ENCODE assay signal across 19 cellular contexts in the genomic region with DNA sequence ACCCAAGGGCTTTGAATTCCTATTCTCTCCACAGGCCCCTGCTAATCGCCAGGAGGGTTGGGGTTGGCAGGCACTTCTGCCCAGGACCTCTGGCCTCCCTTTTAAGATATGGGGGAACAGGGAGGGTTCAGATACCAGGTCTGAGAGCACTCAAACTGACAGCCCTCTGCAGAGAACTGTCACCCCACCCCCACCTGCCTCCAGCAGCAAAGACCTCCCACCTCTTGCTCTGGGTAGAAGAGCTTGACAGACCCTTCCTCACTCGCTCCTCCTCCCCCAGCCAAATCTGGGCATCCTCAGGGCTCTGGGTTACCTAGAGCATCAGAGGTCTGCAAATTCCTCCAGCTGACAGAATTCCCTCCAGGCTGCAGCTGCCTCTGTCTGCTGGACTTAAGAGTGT. TPM values are rescaled to one million over a fixed set of nuclear protein-coding genes. Genes with fewer than 3 reads are reported as not detected.
"Had no signal": no experiment of that assay in that cellular context is flagged by ENCODE, and none has a peak within 500 bp of the region (broad histone marks: within the 10 kb centered on the region; RNA-seq: fewer than 3 reads in every experiment).

No MANE protein-coding gene starts in this region.

- H3K27ac Mint-ChIP-seq: activated CD4-positive, alpha-beta T cell treated with anti-CD3 and anti-CD28 coated beads for 36 hours; activated naive CD4-positive, alpha-beta T cell treated with anti-CD3 and anti-CD28 coated beads, Interleukin-2, amount 50 U/mL, for 72 hours; activated T-helper 1 cell treated with anti-CD3 and anti-CD28 coated beads, Interleukin-12 subunit alpha, Interleukin-12 subunit beta, Interleukin-2, Interleukin-4 antibody, amounts not matched to agents 30 ng/mL and 10 ng/mL and 1 ng/mL, durations not matched to agents 14 hours and 24 hours and 36 hours; dendritic cell treated with granulocyte-macrophage colony-stimulating factor and Interleukin-4, amounts not matched to agents 40 ng/mL and 50 ng/mL, for 4 days; effector memory CD8-positive, alpha-beta T cell; T-helper 2 cell treated with Interferon-gamma antibody and Interleukin-4, amounts not matched to agents 5 μg/mL and 100 μg/mL, for 36 hours had no signal

- H3K4me1 ChIP-seq: adrenal gland, uterus had no signal

- H3K4me3 Mint-ChIP-seq: activated CD4-positive, alpha-beta T cell treated with anti-CD3 and anti-CD28 coated beads for 36 hours; activated T-helper 1 cell treated with anti-CD3 and anti-CD28 coated beads, Interleukin-12 subunit alpha, Interleukin-12 subunit beta, Interleukin-2, Interleukin-4 antibody, amounts not matched to agents 30 ng/mL and 10 ng/mL and 1 ng/mL, durations not matched to agents 14 hours and 24 hours and 36 hours; dendritic cell treated with granulocyte-macrophage colony-stimulating factor and Interleukin-4, amounts not matched to agents 40 ng/mL and 50 ng/mL, for 4 days; effector memory CD8-positive, alpha-beta T cell; natural killer cell treated with Interleukin-12 subunit alpha and Interleukin-12 subunit beta and Interleukin-15 and Interleukin-18, amount 100 ng/mL, for 72 hours; T-helper 2 cell treated with Interferon-gamma antibody and Interleukin-4, amounts not matched to agents 5 μg/mL and 100 μg/mL, for 36 hours had no signal

- H3K27ac ChIP-seq: adrenal gland, thyroid gland, uterus had no signal

- H3K4me3 ChIP-seq: adrenal gland, thyroid gland, uterus had no signal

- H3K36me3 ChIP-seq: adrenal gland, thyroid gland, uterus had no signal

- H3K9me3 ChIP-seq: adrenal gland, thyroid gland, uterus had no signal

- ATAC-seq: activated CD4-positive, alpha-beta T cell treated with anti-CD3 and anti-CD28 coated beads for 36 hours; activated naive CD4-positive, alpha-beta T cell treated with anti-CD3 and anti-CD28 coated beads, Interleukin-2, amount 50 U/mL, for 72 hours; effector memory CD8-positive, alpha-beta T cell had no signal

- DNase-seq: activated CD4-positive, alpha-beta T cell treated with anti-CD3 and anti-CD28 coated beads for 36 hours; activated CD4-positive, alpha-beta T cell treated with anti-CD3 and anti-CD28 coated beads, Interleukin-2, amount 50 U/mL, for 48 hours; activated gamma-delta T cell treated with Interleukin-2 at 50 U/mL for 16 hours; activated T-cell treated with anti-CD3 and anti-CD28 coated beads for 4 hours; adrenal gland; effector memory CD8-positive, alpha-beta T cell; foreskin fibroblast; glutamatergic neuron; hypothalamus; nucleus accumbens; stimulated activated naive CD4-positive, alpha-beta T cell; uterus had no signal

- H3K36me3 Mint-ChIP-seq: activated naive CD4-positive, alpha-beta T cell treated with anti-CD3 and anti-CD28 coated beads, Interleukin-2, amount 50 U/mL, for 72 hours; natural killer cell treated with Interleukin-12 subunit alpha and Interleukin-12 subunit beta and Interleukin-15 and Interleukin-18, amount 100 ng/mL, for 72 hours had no signal

- H3K27me3 ChIP-seq: thyroid gland, uterus had no signal

- H3K9me3 Mint-ChIP-seq: activated naive CD4-positive, alpha-beta T cell treated with anti-CD3 and anti-CD28 coated beads, Interleukin-2, amount 50 U/mL, for 72 hours; activated T-helper 1 cell treated with anti-CD3 and anti-CD28 coated beads, Interleukin-12 subunit alpha, Interleukin-12 subunit beta, Interleukin-2, Interleukin-4 antibody, amounts not matched to agents 30 ng/mL and 10 ng/mL and 1 ng/mL, durations not matched to agents 14 hours and 24 hours and 36 hours; dendritic cell treated with granulocyte-macrophage colony-stimulating factor and Interleukin-4, amounts not matched to agents 40 ng/mL and 50 ng/mL, for 4 days; effector memory CD8-positive, alpha-beta T cell; natural killer cell treated with Interleukin-12 subunit alpha and Interleukin-12 subunit beta and Interleukin-15 and Interleukin-18, amount 100 ng/mL, for 72 hours; T-helper 2 cell treated with Interferon-gamma antibody and Interleukin-4, amounts not matched to agents 5 μg/mL and 100 μg/mL, for 36 hours had no signal

RNA-seq across cellular contexts. Expression of a gene that starts 11.7 kb away (rescaled TPM):
- polyA plus RNA-seq: liver had no signal
